Comparison of ENCODE assay signal across 8 cellular contexts in the genomic region with DNA sequence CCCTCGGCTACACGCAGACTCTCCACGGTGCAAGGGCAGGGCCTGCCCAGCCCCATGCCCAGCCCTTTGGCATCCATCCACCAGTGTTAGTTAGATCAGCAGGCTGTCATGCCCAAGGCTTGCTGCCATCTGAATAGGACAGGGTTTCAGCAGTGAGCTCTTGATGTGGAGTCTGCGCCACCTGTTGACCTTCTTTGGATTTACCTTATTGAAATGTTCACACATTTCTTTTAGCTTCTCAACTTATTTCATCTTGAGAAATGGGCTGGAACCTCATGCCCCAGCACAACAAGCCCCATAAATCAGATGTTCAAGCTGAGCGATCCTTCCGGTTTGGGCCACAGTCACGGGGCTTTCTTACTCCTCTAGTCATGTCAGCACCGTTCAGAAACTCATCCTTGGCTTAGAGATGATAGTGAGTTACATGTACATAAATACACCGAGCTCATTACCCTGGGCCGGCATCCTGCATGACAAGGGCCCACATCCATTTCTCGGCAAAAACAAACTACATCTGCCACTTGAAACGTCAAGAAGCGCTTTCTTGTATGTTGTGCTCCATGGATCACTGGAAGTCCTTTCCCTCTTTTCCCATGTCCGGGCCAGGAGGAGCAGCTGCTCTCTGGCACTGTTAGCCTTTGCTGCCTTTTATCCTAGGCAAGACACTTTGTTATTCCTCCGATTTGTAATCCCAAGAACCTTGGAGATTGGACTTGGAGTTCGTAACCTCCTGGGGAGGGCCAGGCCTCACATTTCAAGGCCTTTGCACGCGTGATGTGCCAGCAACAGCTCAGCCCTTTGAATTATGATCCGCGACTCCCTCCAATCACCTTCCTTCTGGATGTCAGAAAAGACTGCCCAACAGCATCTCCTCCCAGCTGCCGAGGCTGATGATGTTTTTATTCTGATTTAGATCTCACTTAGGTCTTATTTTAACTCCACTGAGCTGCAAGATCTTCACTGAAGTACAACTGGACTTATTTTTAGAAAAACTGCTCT.
DNase-seq lines count a peak whose midpoint lies in the region; ATAC-seq and TF ChIP-seq lines count a peak whose summit lies in the region.

No MANE protein-coding gene starts in this region.

- H3K4me1 ChIP-seq in Peyer's patch (no peaks in the 10 kb centered on the region), muscle layer of duodenum (ENCODE audit: control insufficient read depth in 1 of 2, insufficient read depth in 2 of 2, low read length in 2 of 2) (peaks cover 9 to 48% of the 10 kb centered on the region in 2 donors)

- TF ChIP-seq CTCF in Peyer's patch (IDR thresholded peaks at IDR 0.05) = peak in 5 of 6 experiments; percentile 17 to 47 (median 43)
- peak; percentile 68 for TF ChIP-seq CTCF in epithelial cell of esophagus (IDR thresholded peaks at IDR 0.05; ENCODE audit: insufficient read depth, low read depth, low read length, missing control alignments)

- H3K27ac ChIP-seq in Peyer's patch = peak overlapping the region in 3 of 4 donors; percentile 1 to 57 (median 7)
- H3K27ac ChIP-seq in muscle layer of duodenum (ENCODE audit: low read length) = peak overlapping the region; percentile 45

- H3K36me3 ChIP-seq in Peyer's patch (no peaks in the 10 kb centered on the region), muscle layer of duodenum (ENCODE audit: control insufficient read depth in 1 of 2, insufficient read depth in 2 of 2, low read length in 2 of 2) (no peaks in the 10 kb centered on the region)

- no peak for ATAC-seq in HG02970 (IDR thresholded peaks at IDR 0.05; ENCODE audit: low FRiP score, unreplicated experiment)
- ATAC-seq in HG03039 (IDR thresholded peaks at IDR 0.05; ENCODE audit: unreplicated experiment) = no peak

- H3K27me3 ChIP-seq in Peyer's patch (no peaks in the 10 kb centered on the region), muscle layer of duodenum (ENCODE audit: low read depth, low read length) (no peaks in the 10 kb centered on the region)

- H3K4me3 ChIP-seq in Peyer's patch (no peak overlapping the region), epithelial cell of esophagus (ENCODE audit: low read length) (no peak overlapping the region), muscle layer of duodenum (ENCODE audit: low read depth in 1 of 2, low read length in 2 of 2) (no peak overlapping the region)

- H3K9me3 ChIP-seq in Peyer's patch = peaks cover 0 to 3% (median 0%) of the 10 kb centered on the region in 4 donors
- H3K9me3 ChIP-seq in muscle layer of duodenum (ENCODE audit: control insufficient read depth in 1 of 2, low read length in 2 of 2) = peaks cover 0 to 9% of the 10 kb centered on the region in 2 donors

- DNase-seq in Daoy (ENCODE audit: low read depth) (peak; percentile 55), HuH-7 (ENCODE audit: low spot score) (peak; percentile 62), Peyer's patch (peak in 2 of 3 donors; percentile 36 to 63), epithelial cell of esophagus (ENCODE audit: low read depth) (peak; percentile 87), mesenteric fat pad (ENCODE audit: low spot score) (no peak)

- no peak for TF ChIP-seq POLR2A in Peyer's patch (IDR thresholded peaks at IDR 0.05)
